In the genomic region with DNA sequence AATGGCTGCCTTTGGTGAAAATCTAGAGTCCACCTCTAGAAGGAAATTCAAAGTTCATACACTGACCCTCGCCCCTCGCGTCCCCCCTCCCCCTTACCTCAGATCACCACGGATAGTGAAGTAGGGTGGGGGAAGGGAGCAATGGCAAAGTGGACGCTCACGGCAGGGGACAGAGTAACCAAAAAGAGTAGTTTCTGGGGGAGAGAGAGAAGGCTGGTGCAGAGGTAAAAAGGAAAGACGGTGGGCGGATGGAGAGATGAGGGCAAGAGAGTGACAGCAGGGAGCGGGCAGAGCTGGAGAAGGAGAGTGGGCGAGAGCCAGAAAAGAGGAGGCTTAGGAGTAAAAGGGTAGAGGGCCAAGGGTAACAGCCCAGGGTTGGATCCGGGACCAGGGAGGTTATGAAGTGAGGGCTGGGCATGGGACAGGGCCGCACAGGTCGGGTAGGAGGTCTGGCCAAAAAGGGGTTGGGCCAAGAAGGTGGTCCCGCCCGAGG, we compare ENCODE assay signal across 8 cellular contexts.
DNase-seq lines count a peak whose midpoint lies in the region; ATAC-seq and TF ChIP-seq lines count a peak whose summit lies in the region.

No MANE protein-coding gene starts in this region.

- H3K4me3 Mint-ChIP-seq in activated naive CD8-positive, alpha-beta T cell treated with anti-CD3 and anti-CD28 coated beads, Interleukin-2, amount 50 U/mL, for 24 hours, result peak overlapping the region; percentile 98
- peak overlapping the region; percentile 89 to 90 for H3K4me3 Mint-ChIP-seq in stimulated activated naive CD8-positive, alpha-beta T cell treated with anti-CD3 and anti-CD28 coated beads, Interleukin-15, amount 100 ng/mL, for 72 hours

- H3K9me3 ChIP-seq in iPS-18c (ENCODE audit: control insufficient read depth, insufficient read depth, low read length), result no peaks in the 10 kb centered on the region

- no peaks in the 10 kb centered on the region for H3K36me3 Mint-ChIP-seq in activated naive CD8-positive, alpha-beta T cell treated with anti-CD3 and anti-CD28 coated beads, Interleukin-2, amount 50 U/mL, for 24 hours (ENCODE audit: low read depth)

- TF ChIP-seq CTCF in GM12865 (IDR thresholded peaks at IDR 0.05; ENCODE audit: insufficient read depth, low read depth, low read length, missing control alignments), result no peak

- no peaks in the 10 kb centered on the region for H3K9me3 Mint-ChIP-seq in activated naive CD8-positive, alpha-beta T cell treated with anti-CD3 and anti-CD28 coated beads, Interleukin-2, amount 50 U/mL, for 24 hours
- no peaks in the 10 kb centered on the region for H3K9me3 Mint-ChIP-seq in stimulated activated naive CD8-positive, alpha-beta T cell treated with anti-CD3 and anti-CD28 coated beads, Interleukin-15, amount 100 ng/mL, for 72 hours

- H3K27me3 Mint-ChIP-seq in activated naive CD8-positive, alpha-beta T cell treated with anti-CD3 and anti-CD28 coated beads, Interleukin-2, amount 50 U/mL, for 24 hours, result no peaks in the 10 kb centered on the region
- H3K27me3 Mint-ChIP-seq in stimulated activated naive CD8-positive, alpha-beta T cell treated with anti-CD3 and anti-CD28 coated beads, Interleukin-15, amount 100 ng/mL, for 72 hours, result no peaks in the 10 kb centered on the region

- peak overlapping the region; percentile 95 for H3K27ac Mint-ChIP-seq in activated naive CD8-positive, alpha-beta T cell treated with anti-CD3 and anti-CD28 coated beads, Interleukin-2, amount 50 U/mL, for 24 hours
- H3K27ac Mint-ChIP-seq in stimulated activated naive CD8-positive, alpha-beta T cell treated with anti-CD3 and anti-CD28 coated beads, Interleukin-15, amount 100 ng/mL, for 72 hours, result peak overlapping the region; percentile 79 to 87

- ATAC-seq in HG02981 (IDR thresholded peaks at IDR 0.05; ENCODE audit: unreplicated experiment) (peak; percentile 10), HG03565 (IDR thresholded peaks at IDR 0.05; ENCODE audit: unreplicated experiment) (no peak)
- ATAC-seq in activated naive CD8-positive, alpha-beta T cell treated with anti-CD3 and anti-CD28 coated beads, Interleukin-2, amount 50 U/mL, for 24 hours, result peak; percentile 4
- ATAC-seq in stimulated activated naive CD8-positive, alpha-beta T cell treated with anti-CD3 and anti-CD28 coated beads, Interleukin-15, amount 100 ng/mL, for 72 hours, result peak; percentile 13

- peaks cover 42% of the 10 kb centered on the region for H3K4me1 Mint-ChIP-seq in activated naive CD8-positive, alpha-beta T cell treated with anti-CD3 and anti-CD28 coated beads, Interleukin-2, amount 50 U/mL, for 24 hours
- H3K4me1 Mint-ChIP-seq in stimulated activated naive CD8-positive, alpha-beta T cell treated with anti-CD3 and anti-CD28 coated beads, Interleukin-15, amount 100 ng/mL, for 72 hours, result peaks cover 30% of the 10 kb centered on the region

- DNase-seq in GM12865 (ENCODE audit: low read depth), result no peak
- no peak for DNase-seq in activated naive CD8-positive, alpha-beta T cell treated with anti-CD3 and anti-CD28 coated beads, Interleukin-2, amount 50 U/mL, for 24 hours
- no peak for DNase-seq in stimulated activated naive CD8-positive, alpha-beta T cell treated with anti-CD3 and anti-CD28 coated beads, Interleukin-15, amount 100 ng/mL, for 72 hours
- DNase-seq in stimulated activated CD8-positive, alpha-beta memory T cell treated with anti-CD3 and anti-CD28 coated beads, Interleukin-4, amount 100 ng/mL, for 48 hours, result no peak
- DNase-seq in NCI-H1105 treated with DMSO at 0.1 percent for 48 hours (lab: John Stamatoyannopoulos, UW), result no peak

- peak overlapping the region; percentile 73 for H3K4me3 ChIP-seq in GM12865 (ENCODE audit: low read depth, low read length)
- H3K4me3 ChIP-seq in iPS-18c (ENCODE audit: insufficient read depth, low read depth, low read length), result peak overlapping the region; percentile 87
